Comparison of ENCODE assay signal across 1 cellular context in the genomic region with DNA sequence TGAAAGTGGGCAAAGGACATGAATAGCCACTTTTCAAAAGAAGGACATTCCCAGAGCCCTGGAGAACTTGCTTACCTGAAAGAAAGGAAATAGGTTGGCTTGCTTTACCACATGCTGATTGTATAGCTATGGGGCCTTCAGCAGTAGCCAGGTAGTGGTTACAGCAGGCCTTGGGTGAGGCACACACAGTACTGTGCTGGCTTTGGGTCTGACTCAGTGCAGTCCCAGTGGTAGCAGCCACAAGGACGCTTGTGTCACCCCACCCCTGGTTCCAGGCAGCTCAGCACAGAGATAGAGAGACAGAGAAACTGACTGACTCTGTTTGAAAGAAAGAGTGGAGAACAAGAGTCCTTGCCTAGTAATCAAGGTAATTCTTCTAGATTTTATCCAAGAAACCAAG.
TF ChIP-seq lines count a peak whose summit lies in the region.

No MANE protein-coding gene starts in this region.

TF ChIP-seq in GM12878, 131 proteins besides CTCF, POLR2A, EP300 and RAD21 (continued from another document):
- TF ChIP-seq, protein P1, sequence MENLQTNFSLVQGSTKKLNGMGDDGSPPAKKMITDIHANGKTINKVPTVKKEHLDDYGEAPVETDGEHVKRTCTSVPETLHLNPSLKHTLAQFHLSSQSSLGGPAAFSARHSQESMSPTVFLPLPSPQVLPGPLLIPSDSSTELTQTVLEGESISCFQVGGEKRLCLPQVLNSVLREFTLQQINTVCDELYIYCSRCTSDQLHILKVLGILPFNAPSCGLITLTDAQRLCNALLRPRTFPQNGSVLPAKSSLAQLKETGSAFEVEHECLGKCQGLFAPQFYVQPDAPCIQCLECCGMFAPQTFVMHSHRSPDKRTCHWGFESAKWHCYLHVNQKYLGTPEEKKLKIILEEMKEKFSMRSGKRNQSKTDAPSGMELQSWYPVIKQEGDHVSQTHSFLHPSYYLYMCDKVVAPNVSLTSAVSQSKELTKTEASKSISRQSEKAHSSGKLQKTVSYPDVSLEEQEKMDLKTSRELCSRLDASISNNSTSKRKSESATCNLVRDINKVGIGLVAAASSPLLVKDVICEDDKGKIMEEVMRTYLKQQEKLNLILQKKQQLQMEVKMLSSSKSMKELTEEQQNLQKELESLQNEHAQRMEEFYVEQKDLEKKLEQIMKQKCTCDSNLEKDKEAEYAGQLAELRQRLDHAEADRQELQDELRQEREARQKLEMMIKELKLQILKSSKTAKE (IDR thresholded peaks at IDR 0.05; ENCODE audit: low read depth, poor library complexity, severe bottlenecking), result no peak
- TF ChIP-seq EED (IDR thresholded peaks at IDR 0.05; ENCODE audit: low read depth) (no peak), ZNF274 (IDR thresholded peaks at IDR 0.05; ENCODE audit: insufficient read depth, insufficient read length) (no peak), NKRF (conservative IDR thresholded peaks at IDR 0.05) (no peak), ZNF592 (IDR thresholded peaks at IDR 0.05) (no peak), ZBTB33 (IDR thresholded peaks at IDR 0.05) (no peak)
- TF ChIP-seq, protein P2, sequence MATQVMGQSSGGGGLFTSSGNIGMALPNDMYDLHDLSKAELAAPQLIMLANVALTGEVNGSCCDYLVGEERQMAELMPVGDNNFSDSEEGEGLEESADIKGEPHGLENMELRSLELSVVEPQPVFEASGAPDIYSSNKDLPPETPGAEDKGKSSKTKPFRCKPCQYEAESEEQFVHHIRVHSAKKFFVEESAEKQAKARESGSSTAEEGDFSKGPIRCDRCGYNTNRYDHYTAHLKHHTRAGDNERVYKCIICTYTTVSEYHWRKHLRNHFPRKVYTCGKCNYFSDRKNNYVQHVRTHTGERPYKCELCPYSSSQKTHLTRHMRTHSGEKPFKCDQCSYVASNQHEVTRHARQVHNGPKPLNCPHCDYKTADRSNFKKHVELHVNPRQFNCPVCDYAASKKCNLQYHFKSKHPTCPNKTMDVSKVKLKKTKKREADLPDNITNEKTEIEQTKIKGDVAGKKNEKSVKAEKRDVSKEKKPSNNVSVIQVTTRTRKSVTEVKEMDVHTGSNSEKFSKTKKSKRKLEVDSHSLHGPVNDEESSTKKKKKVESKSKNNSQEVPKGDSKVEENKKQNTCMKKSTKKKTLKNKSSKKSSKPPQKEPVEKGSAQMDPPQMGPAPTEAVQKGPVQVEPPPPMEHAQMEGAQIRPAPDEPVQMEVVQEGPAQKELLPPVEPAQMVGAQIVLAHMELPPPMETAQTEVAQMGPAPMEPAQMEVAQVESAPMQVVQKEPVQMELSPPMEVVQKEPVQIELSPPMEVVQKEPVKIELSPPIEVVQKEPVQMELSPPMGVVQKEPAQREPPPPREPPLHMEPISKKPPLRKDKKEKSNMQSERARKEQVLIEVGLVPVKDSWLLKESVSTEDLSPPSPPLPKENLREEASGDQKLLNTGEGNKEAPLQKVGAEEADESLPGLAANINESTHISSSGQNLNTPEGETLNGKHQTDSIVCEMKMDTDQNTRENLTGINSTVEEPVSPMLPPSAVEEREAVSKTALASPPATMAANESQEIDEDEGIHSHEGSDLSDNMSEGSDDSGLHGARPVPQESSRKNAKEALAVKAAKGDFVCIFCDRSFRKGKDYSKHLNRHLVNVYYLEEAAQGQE (IDR thresholded peaks at IDR 0.05; ENCODE audit: low read depth, low read length), result no peak
- TF ChIP-seq, protein P3, sequence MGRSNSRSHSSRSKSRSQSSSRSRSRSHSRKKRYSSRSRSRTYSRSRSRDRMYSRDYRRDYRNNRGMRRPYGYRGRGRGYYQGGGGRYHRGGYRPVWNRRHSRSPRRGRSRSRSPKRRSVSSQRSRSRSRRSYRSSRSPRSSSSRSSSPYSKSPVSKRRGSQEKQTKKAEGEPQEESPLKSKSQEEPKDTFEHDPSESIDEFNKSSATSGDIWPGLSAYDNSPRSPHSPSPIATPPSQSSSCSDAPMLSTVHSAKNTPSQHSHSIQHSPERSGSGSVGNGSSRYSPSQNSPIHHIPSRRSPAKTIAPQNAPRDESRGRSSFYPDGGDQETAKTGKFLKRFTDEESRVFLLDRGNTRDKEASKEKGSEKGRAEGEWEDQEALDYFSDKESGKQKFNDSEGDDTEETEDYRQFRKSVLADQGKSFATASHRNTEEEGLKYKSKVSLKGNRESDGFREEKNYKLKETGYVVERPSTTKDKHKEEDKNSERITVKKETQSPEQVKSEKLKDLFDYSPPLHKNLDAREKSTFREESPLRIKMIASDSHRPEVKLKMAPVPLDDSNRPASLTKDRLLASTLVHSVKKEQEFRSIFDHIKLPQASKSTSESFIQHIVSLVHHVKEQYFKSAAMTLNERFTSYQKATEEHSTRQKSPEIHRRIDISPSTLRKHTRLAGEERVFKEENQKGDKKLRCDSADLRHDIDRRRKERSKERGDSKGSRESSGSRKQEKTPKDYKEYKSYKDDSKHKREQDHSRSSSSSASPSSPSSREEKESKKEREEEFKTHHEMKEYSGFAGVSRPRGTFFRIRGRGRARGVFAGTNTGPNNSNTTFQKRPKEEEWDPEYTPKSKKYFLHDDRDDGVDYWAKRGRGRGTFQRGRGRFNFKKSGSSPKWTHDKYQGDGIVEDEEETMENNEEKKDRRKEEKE (IDR thresholded peaks at IDR 0.05), result no peak
